Comparison of ENCODE assay signal across 1 cellular context in the genomic region with DNA sequence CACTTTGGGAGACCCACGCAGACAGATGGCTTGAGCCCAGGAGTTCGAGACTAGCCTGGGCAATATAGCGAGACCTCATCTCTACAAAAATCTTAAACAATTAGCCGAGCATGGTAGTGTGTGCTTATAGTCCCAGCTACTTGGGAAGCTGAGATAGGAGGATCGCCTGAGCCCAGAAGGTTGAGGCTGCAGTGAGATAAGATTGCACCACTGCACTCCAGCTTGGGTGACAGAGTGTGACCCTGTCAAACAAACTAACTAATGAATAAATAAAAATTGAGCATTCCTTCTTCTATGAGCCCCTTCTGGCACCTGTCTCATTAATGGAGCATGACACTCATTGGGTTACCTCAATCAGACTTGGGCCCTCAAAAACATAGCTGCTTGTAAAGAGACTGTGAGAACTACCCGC.
A peak's percentile ranks its signal among the peaks of the same experiment; 100 is the strongest.
TF ChIP-seq lines count a peak whose summit lies in the region.

No MANE protein-coding gene starts in this region.

TF ChIP-seq in K562, 482 proteins besides CTCF, POLR2A, EP300 and RAD21 (continues in another document):
- TF ChIP-seq SREBF2 (CRISPR knock-in tag; IDR thresholded peaks at IDR 0.05) (no peak), ZNF589 (CRISPR knock-in tag; IDR thresholded peaks at IDR 0.05; ENCODE audit: low read depth) (peak; percentile 37; the same call in 1 of the 2 replicates), NFIC (IDR thresholded peaks at IDR 0.05) (peak; percentile 90), SIX5 (IDR thresholded peaks at IDR 0.05; ENCODE audit: borderline replicate concordance in 1 of 2, insufficient read depth in 1 of 2, low read depth in 1 of 2, low read length in 2 of 2) (no peak), ZKSCAN8 (CRISPR knock-in tag; IDR thresholded peaks at IDR 0.05) (no peak), TRIM24 (IDR thresholded peaks at IDR 0.05) (peak; percentile 91 to 93), MTA3 (IDR thresholded peaks at IDR 0.05; ENCODE audit: borderline replicate concordance) (0 out of 2 replicates have a peak, but pooled peaks have one; percentile 44), PHB2 (IDR thresholded peaks at IDR 0.05; ENCODE audit: low read depth) (peak; percentile 88), BRF1 (IDR thresholded peaks at IDR 0.05; ENCODE audit: borderline replicate concordance, extremely low read depth, insufficient read length) (no peak), NCOA1 (IDR thresholded peaks at IDR 0.05; ENCODE audit: low read depth) (peak; percentile 70; the same call in 1 of the 2 replicates), SMARCA5 (IDR thresholded peaks at IDR 0.05) (0 out of 2 replicates have a peak, but pooled peaks have one; percentile 3), ZNF239 (CRISPR knock-in tag; IDR thresholded peaks at IDR 0.05) (no peak), ZC3H8 (IDR thresholded peaks at IDR 0.05) (no peak), TCF3 (CRISPR knock-in tag; IDR thresholded peaks at IDR 0.05) (peak; percentile 96), CREM (IDR thresholded peaks at IDR 0.05; ENCODE audit: low read depth) (peak; percentile 76), ZNF24 (IDR thresholded peaks at IDR 0.05) (peak; percentile 32; the same call in 1 of the 2 replicates), XRCC3 (IDR thresholded peaks at IDR 0.05) (no peak), NONO (IDR thresholded peaks at IDR 0.05; ENCODE audit: low read depth in 2 of 2, low read length in 1 of 2) (peak in 1 of 2 experiments; percentile 73; a peak in 1 of 4 replicates), HNRNPK (IDR thresholded peaks at IDR 0.05; ENCODE audit: low read depth, low read length, poor library complexity, severe bottlenecking) (no peak), NCOA2 (IDR thresholded peaks at IDR 0.05; ENCODE audit: partially characterized antibody in 2 of 2) (no peak), CBFA2T3 (IDR thresholded peaks at IDR 0.05) (peak; percentile 98), ZNF780A (CRISPR knock-in tag; IDR thresholded peaks at IDR 0.05) (no peak), SRSF7 (optimal IDR thresholded peaks at IDR 0.05; ENCODE audit: low read depth, low read length) (no peak), EHMT2 (IDR thresholded peaks at IDR 0.05) (peak; percentile 17; the same call in 1 of the 2 replicates)
- TF ChIP-seq, protein P1, sequence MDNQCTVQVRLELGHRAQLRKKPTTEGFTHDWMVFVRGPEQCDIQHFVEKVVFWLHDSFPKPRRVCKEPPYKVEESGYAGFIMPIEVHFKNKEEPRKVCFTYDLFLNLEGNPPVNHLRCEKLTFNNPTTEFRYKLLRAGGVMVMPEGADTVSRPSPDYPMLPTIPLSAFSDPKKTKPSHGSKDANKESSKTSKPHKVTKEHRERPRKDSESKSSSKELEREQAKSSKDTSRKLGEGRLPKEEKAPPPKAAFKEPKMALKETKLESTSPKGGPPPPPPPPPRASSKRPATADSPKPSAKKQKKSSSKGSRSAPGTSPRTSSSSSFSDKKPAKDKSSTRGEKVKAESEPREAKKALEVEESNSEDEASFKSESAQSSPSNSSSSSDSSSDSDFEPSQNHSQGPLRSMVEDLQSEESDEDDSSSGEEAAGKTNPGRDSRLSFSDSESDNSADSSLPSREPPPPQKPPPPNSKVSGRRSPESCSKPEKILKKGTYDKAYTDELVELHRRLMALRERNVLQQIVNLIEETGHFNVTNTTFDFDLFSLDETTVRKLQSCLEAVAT (IDR thresholded peaks at IDR 0.05) = no peak
- TF ChIP-seq, protein P2, sequence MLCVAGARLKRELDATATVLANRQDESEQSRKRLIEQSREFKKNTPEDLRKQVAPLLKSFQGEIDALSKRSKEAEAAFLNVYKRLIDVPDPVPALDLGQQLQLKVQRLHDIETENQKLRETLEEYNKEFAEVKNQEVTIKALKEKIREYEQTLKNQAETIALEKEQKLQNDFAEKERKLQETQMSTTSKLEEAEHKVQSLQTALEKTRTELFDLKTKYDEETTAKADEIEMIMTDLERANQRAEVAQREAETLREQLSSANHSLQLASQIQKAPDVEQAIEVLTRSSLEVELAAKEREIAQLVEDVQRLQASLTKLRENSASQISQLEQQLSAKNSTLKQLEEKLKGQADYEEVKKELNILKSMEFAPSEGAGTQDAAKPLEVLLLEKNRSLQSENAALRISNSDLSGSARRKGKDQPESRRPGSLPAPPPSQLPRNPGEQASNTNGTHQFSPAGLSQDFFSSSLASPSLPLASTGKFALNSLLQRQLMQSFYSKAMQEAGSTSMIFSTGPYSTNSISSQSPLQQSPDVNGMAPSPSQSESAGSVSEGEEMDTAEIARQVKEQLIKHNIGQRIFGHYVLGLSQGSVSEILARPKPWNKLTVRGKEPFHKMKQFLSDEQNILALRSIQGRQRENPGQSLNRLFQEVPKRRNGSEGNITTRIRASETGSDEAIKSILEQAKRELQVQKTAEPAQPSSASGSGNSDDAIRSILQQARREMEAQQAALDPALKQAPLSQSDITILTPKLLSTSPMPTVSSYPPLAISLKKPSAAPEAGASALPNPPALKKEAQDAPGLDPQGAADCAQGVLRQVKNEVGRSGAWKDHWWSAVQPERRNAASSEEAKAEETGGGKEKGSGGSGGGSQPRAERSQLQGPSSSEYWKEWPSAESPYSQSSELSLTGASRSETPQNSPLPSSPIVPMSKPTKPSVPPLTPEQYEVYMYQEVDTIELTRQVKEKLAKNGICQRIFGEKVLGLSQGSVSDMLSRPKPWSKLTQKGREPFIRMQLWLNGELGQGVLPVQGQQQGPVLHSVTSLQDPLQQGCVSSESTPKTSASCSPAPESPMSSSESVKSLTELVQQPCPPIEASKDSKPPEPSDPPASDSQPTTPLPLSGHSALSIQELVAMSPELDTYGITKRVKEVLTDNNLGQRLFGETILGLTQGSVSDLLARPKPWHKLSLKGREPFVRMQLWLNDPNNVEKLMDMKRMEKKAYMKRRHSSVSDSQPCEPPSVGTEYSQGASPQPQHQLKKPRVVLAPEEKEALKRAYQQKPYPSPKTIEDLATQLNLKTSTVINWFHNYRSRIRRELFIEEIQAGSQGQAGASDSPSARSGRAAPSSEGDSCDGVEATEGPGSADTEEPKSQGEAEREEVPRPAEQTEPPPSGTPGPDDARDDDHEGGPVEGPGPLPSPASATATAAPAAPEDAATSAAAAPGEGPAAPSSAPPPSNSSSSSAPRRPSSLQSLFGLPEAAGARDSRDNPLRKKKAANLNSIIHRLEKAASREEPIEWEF (CRISPR knock-in tag; IDR thresholded peaks at IDR 0.05) = no peak
- TF ChIP-seq, protein P3, sequence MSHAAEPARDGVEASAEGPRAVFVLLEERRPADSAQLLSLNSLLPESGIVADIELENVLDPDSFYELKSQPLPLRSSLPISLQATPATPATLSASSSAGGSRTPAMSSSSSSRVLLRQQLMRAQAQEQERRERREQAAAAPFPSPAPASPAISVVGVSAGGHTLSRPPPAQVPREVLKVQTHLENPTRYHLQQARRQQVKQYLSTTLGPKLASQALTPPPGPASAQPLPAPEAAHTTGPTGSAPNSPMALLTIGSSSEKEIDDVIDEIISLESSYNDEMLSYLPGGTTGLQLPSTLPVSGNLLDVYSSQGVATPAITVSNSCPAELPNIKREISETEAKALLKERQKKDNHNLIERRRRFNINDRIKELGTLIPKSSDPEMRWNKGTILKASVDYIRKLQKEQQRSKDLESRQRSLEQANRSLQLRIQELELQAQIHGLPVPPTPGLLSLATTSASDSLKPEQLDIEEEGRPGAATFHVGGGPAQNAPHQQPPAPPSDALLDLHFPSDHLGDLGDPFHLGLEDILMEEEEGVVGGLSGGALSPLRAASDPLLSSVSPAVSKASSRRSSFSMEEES (CRISPR knock-in tag; IDR thresholded peaks at IDR 0.05) = no peak
- TF ChIP-seq, protein P4, sequence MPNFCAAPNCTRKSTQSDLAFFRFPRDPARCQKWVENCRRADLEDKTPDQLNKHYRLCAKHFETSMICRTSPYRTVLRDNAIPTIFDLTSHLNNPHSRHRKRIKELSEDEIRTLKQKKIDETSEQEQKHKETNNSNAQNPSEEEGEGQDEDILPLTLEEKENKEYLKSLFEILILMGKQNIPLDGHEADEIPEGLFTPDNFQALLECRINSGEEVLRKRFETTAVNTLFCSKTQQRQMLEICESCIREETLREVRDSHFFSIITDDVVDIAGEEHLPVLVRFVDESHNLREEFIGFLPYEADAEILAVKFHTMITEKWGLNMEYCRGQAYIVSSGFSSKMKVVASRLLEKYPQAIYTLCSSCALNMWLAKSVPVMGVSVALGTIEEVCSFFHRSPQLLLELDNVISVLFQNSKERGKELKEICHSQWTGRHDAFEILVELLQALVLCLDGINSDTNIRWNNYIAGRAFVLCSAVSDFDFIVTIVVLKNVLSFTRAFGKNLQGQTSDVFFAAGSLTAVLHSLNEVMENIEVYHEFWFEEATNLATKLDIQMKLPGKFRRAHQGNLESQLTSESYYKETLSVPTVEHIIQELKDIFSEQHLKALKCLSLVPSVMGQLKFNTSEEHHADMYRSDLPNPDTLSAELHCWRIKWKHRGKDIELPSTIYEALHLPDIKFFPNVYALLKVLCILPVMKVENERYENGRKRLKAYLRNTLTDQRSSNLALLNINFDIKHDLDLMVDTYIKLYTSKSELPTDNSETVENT (CRISPR knock-in tag; IDR thresholded peaks at IDR 0.05) = no peak
- TF ChIP-seq, protein P5, sequence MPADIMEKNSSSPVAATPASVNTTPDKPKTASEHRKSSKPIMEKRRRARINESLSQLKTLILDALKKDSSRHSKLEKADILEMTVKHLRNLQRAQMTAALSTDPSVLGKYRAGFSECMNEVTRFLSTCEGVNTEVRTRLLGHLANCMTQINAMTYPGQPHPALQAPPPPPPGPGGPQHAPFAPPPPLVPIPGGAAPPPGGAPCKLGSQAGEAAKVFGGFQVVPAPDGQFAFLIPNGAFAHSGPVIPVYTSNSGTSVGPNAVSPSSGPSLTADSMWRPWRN (IDR thresholded peaks at IDR 0.05; ENCODE audit: low read depth) = peak; percentile 50
- TF ChIP-seq, protein P6, sequence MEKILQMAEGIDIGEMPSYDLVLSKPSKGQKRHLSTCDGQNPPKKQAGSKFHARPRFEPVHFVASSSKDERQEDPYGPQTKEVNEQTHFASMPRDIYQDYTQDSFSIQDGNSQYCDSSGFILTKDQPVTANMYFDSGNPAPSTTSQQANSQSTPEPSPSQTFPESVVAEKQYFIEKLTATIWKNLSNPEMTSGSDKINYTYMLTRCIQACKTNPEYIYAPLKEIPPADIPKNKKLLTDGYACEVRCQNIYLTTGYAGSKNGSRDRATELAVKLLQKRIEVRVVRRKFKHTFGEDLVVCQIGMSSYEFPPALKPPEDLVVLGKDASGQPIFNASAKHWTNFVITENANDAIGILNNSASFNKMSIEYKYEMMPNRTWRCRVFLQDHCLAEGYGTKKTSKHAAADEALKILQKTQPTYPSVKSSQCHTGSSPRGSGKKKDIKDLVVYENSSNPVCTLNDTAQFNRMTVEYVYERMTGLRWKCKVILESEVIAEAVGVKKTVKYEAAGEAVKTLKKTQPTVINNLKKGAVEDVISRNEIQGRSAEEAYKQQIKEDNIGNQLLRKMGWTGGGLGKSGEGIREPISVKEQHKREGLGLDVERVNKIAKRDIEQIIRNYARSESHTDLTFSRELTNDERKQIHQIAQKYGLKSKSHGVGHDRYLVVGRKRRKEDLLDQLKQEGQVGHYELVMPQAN (IDR thresholded peaks at IDR 0.05; ENCODE audit: borderline replicate concordance) = peak; percentile 43; the same call in 1 of the 2 replicates
- TF ChIP-seq, protein P7, sequence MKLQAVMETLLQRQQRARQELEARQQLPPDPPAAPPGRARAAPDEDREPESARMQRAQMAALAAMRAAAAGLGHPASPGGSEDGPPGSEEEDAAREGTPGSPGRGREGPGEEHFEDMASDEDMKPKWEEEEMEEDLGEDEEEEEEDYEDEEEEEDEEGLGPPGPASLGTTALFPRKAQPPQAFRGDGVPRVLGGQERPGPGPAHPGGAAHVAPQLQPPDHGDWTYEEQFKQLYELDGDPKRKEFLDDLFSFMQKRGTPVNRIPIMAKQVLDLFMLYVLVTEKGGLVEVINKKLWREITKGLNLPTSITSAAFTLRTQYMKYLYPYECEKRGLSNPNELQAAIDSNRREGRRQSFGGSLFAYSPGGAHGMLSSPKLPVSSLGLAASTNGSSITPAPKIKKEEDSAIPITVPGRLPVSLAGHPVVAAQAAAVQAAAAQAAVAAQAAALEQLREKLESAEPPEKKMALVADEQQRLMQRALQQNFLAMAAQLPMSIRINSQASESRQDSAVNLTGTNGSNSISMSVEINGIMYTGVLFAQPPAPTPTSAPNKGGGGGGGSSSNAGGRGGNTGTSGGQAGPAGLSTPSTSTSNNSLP (IDR thresholded peaks at IDR 0.05; ENCODE audit: borderline replicate concordance, low read depth, low read length) = peak; percentile 63; the same call in 1 of the 2 replicates
- TF ChIP-seq, protein P8, sequence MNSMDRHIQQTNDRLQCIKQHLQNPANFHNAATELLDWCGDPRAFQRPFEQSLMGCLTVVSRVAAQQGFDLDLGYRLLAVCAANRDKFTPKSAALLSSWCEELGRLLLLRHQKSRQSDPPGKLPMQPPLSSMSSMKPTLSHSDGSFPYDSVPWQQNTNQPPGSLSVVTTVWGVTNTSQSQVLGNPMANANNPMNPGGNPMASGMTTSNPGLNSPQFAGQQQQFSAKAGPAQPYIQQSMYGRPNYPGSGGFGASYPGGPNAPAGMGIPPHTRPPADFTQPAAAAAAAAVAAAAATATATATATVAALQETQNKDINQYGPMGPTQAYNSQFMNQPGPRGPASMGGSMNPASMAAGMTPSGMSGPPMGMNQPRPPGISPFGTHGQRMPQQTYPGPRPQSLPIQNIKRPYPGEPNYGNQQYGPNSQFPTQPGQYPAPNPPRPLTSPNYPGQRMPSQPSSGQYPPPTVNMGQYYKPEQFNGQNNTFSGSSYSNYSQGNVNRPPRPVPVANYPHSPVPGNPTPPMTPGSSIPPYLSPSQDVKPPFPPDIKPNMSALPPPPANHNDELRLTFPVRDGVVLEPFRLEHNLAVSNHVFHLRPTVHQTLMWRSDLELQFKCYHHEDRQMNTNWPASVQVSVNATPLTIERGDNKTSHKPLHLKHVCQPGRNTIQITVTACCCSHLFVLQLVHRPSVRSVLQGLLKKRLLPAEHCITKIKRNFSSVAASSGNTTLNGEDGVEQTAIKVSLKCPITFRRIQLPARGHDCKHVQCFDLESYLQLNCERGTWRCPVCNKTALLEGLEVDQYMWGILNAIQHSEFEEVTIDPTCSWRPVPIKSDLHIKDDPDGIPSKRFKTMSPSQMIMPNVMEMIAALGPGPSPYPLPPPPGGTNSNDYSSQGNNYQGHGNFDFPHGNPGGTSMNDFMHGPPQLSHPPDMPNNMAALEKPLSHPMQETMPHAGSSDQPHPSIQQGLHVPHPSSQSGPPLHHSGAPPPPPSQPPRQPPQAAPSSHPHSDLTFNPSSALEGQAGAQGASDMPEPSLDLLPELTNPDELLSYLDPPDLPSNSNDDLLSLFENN (IDR thresholded peaks at IDR 0.05; ENCODE audit: low read depth in 2 of 2, low read length in 2 of 2) = peak in 1 of 2 experiments; percentile 93; a peak in 2 of 4 replicates
- TF ChIP-seq, protein P9, sequence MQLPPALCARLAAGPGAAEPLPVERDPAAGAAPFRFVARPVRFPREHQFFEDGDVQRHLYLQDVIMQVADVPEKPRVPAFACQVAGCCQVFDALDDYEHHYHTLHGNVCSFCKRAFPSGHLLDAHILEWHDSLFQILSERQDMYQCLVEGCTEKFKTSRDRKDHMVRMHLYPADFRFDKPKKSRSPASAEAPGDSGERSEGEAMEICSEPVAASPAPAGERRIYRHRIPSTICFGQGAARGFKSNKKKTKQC (CRISPR knock-in tag; IDR thresholded peaks at IDR 0.05) = no peak
- TF ChIP-seq, protein P10, sequence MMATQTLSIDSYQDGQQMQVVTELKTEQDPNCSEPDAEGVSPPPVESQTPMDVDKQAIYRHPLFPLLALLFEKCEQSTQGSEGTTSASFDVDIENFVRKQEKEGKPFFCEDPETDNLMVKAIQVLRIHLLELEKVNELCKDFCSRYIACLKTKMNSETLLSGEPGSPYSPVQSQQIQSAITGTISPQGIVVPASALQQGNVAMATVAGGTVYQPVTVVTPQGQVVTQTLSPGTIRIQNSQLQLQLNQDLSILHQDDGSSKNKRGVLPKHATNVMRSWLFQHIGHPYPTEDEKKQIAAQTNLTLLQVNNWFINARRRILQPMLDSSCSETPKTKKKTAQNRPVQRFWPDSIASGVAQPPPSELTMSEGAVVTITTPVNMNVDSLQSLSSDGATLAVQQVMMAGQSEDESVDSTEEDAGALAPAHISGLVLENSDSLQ (IDR thresholded peaks at IDR 0.05) = peak; percentile 72
